22 cellular contexts compared by ENCODE assay signal in the genomic region with DNA sequence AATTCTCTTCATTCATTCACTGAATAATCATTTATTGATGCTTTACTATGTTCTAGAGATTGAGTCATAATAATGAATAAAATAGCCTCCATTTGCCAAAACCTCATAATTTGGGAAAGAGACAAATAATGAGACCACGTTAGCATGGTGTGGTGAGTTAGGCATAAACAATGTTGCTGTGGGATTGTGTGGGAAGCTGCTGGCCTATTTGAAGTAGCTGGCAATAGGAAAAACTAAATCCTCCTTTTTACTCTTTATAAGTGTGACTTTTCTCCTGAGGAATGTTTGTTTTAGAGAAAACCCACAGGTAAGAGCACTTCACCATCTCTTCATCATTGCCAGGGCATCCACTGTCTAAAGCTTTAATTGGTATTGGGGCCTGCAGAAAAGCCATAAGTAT.
DNase-seq lines count a peak whose midpoint lies in the region; ATAC-seq, FAIRE-seq and TF ChIP-seq lines count a peak whose summit lies in the region.
"Had no signal": no experiment of that assay in that cellular context is flagged by ENCODE, and none has a peak within 500 bp of the region (broad histone marks: within the 10 kb centered on the region; RNA-seq: fewer than 3 reads in every experiment).

No MANE protein-coding gene starts in this region.

- CTCF ChIA-PET in MCF 10A (lab: Yijun Ruan, JAX) = interaction anchor here (0.6 to 9.2 kb wide), 9 partner anchors 8 to 737 kb away, joined by 3 to 171 read pairs (median 7); no protein-coding TSS in a partner anchor

- H3K36me3 ChIP-seq in breast epithelium (no peaks in the 10 kb centered on the region), astrocyte (ENCODE audit: insufficient read depth, low read length) (no peaks in the 10 kb centered on the region), suprapubic skin (no peaks in the 10 kb centered on the region)
- H3K36me3 ChIP-seq: neutrophil, SJSA1, WERI-Rb-1 had no signal

- DNase-seq in MCF 10A (ENCODE audit: unreplicated experiment) (peak; percentile 37), breast epithelium (ENCODE audit: low spot score in 2 of 2) (no peak), astrocyte (ENCODE audit: low read depth) (peak; percentile 91), foreskin keratinocyte (peak in 1 of 2 donors; percentile 54), stromal cell of bone marrow (ENCODE audit: low read depth) (peak; percentile 57), suprapubic skin (ENCODE audit: low spot score in 2 of 2) (no peak), RKO (ENCODE audit: low spot score) (no peak)
- DNase-seq: activated CD4-positive, alpha-beta T cell treated with anti-CD3 and anti-CD28 coated beads, Interleukin-2, amount 50 U/mL, for 48 hours; activated naive CD4-positive, alpha-beta T cell treated with Interleukin-2 at 50 U/mL for 16 hours; MV-4-11; NCI-H187 treated with DMSO at 0.1 percent for 48 hours; substantia nigra; T-helper 17 cell; WERI-Rb-1 had no signal

- no peaks in the 10 kb centered on the region for H3K9me3 Mint-ChIP-seq in MCF 10A (ENCODE audit: unreplicated experiment)
- no peaks in the 10 kb centered on the region for H3K9me3 Mint-ChIP-seq in astrocyte (ENCODE audit: unreplicated experiment)
- H3K9me3 Mint-ChIP-seq: brain had no signal

- POLR2A ChIA-PET in MCF 10A (lab: Yijun Ruan, JAX) = interaction anchor here (0.8 to 3.2 kb wide), 15 partner anchors 30 to 842 kb away, joined by 3 to 14 read pairs (median 4); a partner anchor contains a TSS

- no peaks in the 10 kb centered on the region for H3K79me2 ChIP-seq in astrocyte (ENCODE audit: insufficient read depth, low read length)

- H3K4me1 Mint-ChIP-seq in MCF 10A (ENCODE audit: insufficient read depth, unreplicated experiment) (peaks cover 19% of the 10 kb centered on the region), astrocyte (ENCODE audit: low read depth, unreplicated experiment) (peaks cover 18% of the 10 kb centered on the region)
- H3K4me1 Mint-ChIP-seq: brain had no signal

- H3K4me3 ChIP-seq in breast epithelium (no peak overlapping the region), astrocyte (ENCODE audit: insufficient read depth, low read depth, low read length) (no peak overlapping the region), suprapubic skin (no peak overlapping the region)
- H3K4me3 ChIP-seq: coronary artery, SJSA1 had no signal

- no peaks in the 10 kb centered on the region for H3K27me3 ChIP-seq in breast epithelium
- no peaks in the 10 kb centered on the region for H3K27me3 ChIP-seq in astrocyte (ENCODE audit: insufficient read depth, low read length)
- H3K27me3 ChIP-seq in foreskin keratinocyte = no peaks in the 10 kb centered on the region
- H3K27me3 ChIP-seq in suprapubic skin = no peaks in the 10 kb centered on the region
- H3K27me3 ChIP-seq: neutrophil, SJSA1 had no signal

- no peaks in the 10 kb centered on the region for H3K4me1 ChIP-seq in breast epithelium
- peaks cover 12% of the 10 kb centered on the region for H3K4me1 ChIP-seq in astrocyte (ENCODE audit: insufficient read depth, low read length)
- H3K4me1 ChIP-seq in foreskin keratinocyte = peaks cover 19% of the 10 kb centered on the region
- H3K4me1 ChIP-seq in suprapubic skin = peaks cover 3% of the 10 kb centered on the region

- WGBS in suprapubic skin = 55% methylated on average over 1 of the region's 1 CpG

- H3K9me3 ChIP-seq in breast epithelium (no peaks in the 10 kb centered on the region), astrocyte (ENCODE audit: insufficient read depth, low read depth, low read length) (no peaks in the 10 kb centered on the region), suprapubic skin (no peaks in the 10 kb centered on the region)
- H3K9me3 ChIP-seq: neutrophil, SJSA1 had no signal

- peak; percentile 41 for ATAC-seq in foreskin keratinocyte
- ATAC-seq in GM19397 (IDR thresholded peaks at IDR 0.05; ENCODE audit: unreplicated experiment) = no peak
- ATAC-seq: T-helper 17 cell had no signal

- no peak overlapping the region for H3K9ac ChIP-seq in astrocyte (ENCODE audit: low read length)

- TF ChIP-seq POLR2A in breast epithelium (IDR thresholded peaks at IDR 0.05) = no peak
- TF ChIP-seq POLR2A in suprapubic skin (IDR thresholded peaks at IDR 0.05) = no peak

- H4K20me1 ChIP-seq in astrocyte (ENCODE audit: insufficient read depth, low read length) = no peaks in the 10 kb centered on the region

- H3K27ac Mint-ChIP-seq in MCF 10A (ENCODE audit: low read depth, unreplicated experiment) (peak overlapping the region; percentile 27), astrocyte (ENCODE audit: unreplicated experiment) (peak overlapping the region; percentile 28)
- H3K27ac Mint-ChIP-seq: T-helper 17 cell had no signal

- peak overlapping the region; percentile 27 for H3K4me2 ChIP-seq in astrocyte (ENCODE audit: low read length)

- H3K27me3 Mint-ChIP-seq in MCF 10A (ENCODE audit: insufficient read depth, unreplicated experiment) (no peaks in the 10 kb centered on the region), astrocyte (ENCODE audit: low read depth, unreplicated experiment) (no peaks in the 10 kb centered on the region)

- TF ChIP-seq EP300 in suprapubic skin (IDR thresholded peaks at IDR 0.05) = no peak

- intact Hi-C loops in MCF 10A (cut with micrococcal nuclease) (loop anchor here (10.0 kb wide), 1 partner anchor 425 kb away; no protein-coding TSS in a partner anchor), breast epithelium (cut with DNase I; ENCODE audit: low total_unique reads) (no loop called here)

- H3K4me3 Mint-ChIP-seq in MCF 10A (ENCODE audit: unreplicated experiment) = no peak overlapping the region
- no peak overlapping the region for H3K4me3 Mint-ChIP-seq in astrocyte (ENCODE audit: unreplicated experiment)
- H3K4me3 Mint-ChIP-seq: brain, T-helper 17 cell had no signal

- H2AFZ ChIP-seq in astrocyte (ENCODE audit: low read depth, low read length) = no peak overlapping the region

- TF ChIP-seq CTCF in MCF 10A (IDR thresholded peaks at IDR 0.05; ENCODE audit: unreplicated experiment) = no peak
- no peak for TF ChIP-seq CTCF in breast epithelium (IDR thresholded peaks at IDR 0.05)
- no peak for TF ChIP-seq CTCF in astrocyte (IDR thresholded peaks at IDR 0.05; ENCODE audit: insufficient read depth, low read depth, low read length)
- TF ChIP-seq CTCF in foreskin keratinocyte (conservative IDR thresholded peaks at IDR 0.05) = no peak
- TF ChIP-seq CTCF in suprapubic skin (IDR thresholded peaks at IDR 0.05) = no peak

- BruUV-seq in MCF 10A (replicated peaks; lab: Mats Ljungman, UMichigan) = no TSS peak

- H3K27ac ChIP-seq in breast epithelium (no peak overlapping the region), astrocyte (ENCODE audit: low read depth, low read length) (no peak overlapping the region), foreskin keratinocyte (no peak overlapping the region), suprapubic skin (no peak overlapping the region)
- H3K27ac ChIP-seq: C4-2B, coronary artery, neutrophil, SJSA1, WERI-Rb-1 had no signal

- peak; percentile 29 for FAIRE-seq in astrocyte (lab: Jason Lieb, UNC)
- FAIRE-seq: frontal cortex, urothelium cell line had no signal

- H3K36me3 Mint-ChIP-seq in MCF 10A (ENCODE audit: insufficient read depth, unreplicated experiment) (no peaks in the 10 kb centered on the region), astrocyte (ENCODE audit: low read depth, unreplicated experiment) (no peaks in the 10 kb centered on the region)
- H3K36me3 Mint-ChIP-seq: brain had no signal

Comparison
In these comparisons a context has a peak if more than half of its experiments do, and no peak if none do; other contexts are left out.
1. DNase-seq: peak in MCF 10A (single experiment), astrocyte (single experiment) and stromal cell of bone marrow (single experiment); none in breast epithelium (0 of 2), suprapubic skin (0 of 2) and RKO (single experiment).